ENCODE assay signal across 28 cellular contexts in genomic region chr18:75438891-75439290, GRCh38. TPM values are rescaled to one million over a fixed set of nuclear protein-coding genes. Genes with fewer than 3 reads are reported as not detected.
"Had no signal": no experiment of that assay in that cellular context is flagged by ENCODE, and none has a peak within 500 bp of the region (broad histone marks: within the 10 kb centered on the region; RNA-seq: fewer than 3 reads in every experiment).

No MANE protein-coding gene starts in this region.

- H3K4me1 ChIP-seq: adrenal gland, breast epithelium, colonic mucosa, foreskin keratinocyte, left lung, right lobe of liver, upper lobe of left lung had no signal

- H2AFZ ChIP-seq: hepatocyte, neural progenitor cell had no signal

- H3K4me2 ChIP-seq: hepatocyte, neural progenitor cell had no signal

- H3K9me3 ChIP-seq: adrenal gland, breast epithelium, colonic mucosa, left lung, right lobe of liver, thoracic aorta, upper lobe of left lung had no signal

- H3K27ac ChIP-seq: adrenal gland, breast epithelium, colonic mucosa, dorsolateral prefrontal cortex, foreskin keratinocyte, hepatocyte, left lung, neural progenitor cell, right lobe of liver, thoracic aorta, upper lobe of left lung had no signal

- H3K4me3 ChIP-seq: adrenal gland, breast epithelium, colonic mucosa, dorsolateral prefrontal cortex, hepatocyte, left lung, neural progenitor cell, right lobe of liver, thoracic aorta, upper lobe of left lung had no signal

- H3K36me3 ChIP-seq: adrenal gland, breast epithelium, colonic mucosa, left lung, neural progenitor cell, right lobe of liver, thoracic aorta, upper lobe of left lung had no signal

- ATAC-seq: activated CD8-positive, alpha-beta T cell treated with anti-CD3 and anti-CD28 coated beads, Interleukin-2, amount 10 ng/mL, durations not matched to agents 7 days and 5 days; activated naive CD4-positive, alpha-beta T cell treated with anti-CD3 and anti-CD28 coated beads, Interleukin-2, amount 50 U/mL, for 72 hours; effector memory CD8-positive, alpha-beta T cell; esophagus mucosa; foreskin keratinocyte; left lung; naive thymus-derived CD8-positive, alpha-beta T cell; right lobe of liver; stimulated activated naive B cell treated with anti-CD40 and anti-IgM and Interleukin-4, amounts not matched to agents 10 μg/mL and 1 μg/mL and 100 μg/mL, for 72 hours had no signal

- H3K79me2 ChIP-seq: hepatocyte had no signal

- H3K9ac ChIP-seq: neural progenitor cell had no signal

- H3K27me3 ChIP-seq: adrenal gland, breast epithelium, colonic mucosa, neural progenitor cell, right lobe of liver, upper lobe of left lung had no signal

- DNase-seq: activated CD4-positive, alpha-beta T cell treated with anti-CD3 and anti-CD28 coated beads, Interleukin-2, amount 10 ng/mL, durations not matched to agents 7 days and 5 days; activated CD8-positive, alpha-beta T cell treated with anti-CD3 and anti-CD28 coated beads, Interleukin-2, amount 10 ng/mL, durations not matched to agents 7 days and 5 days; activated T-cell treated with anti-CD3 and anti-CD28 coated beads, Interleukin-2, amount 50 U/mL, for 1 hour; adrenal gland; colonic mucosa; dorsolateral prefrontal cortex; effector memory CD8-positive, alpha-beta T cell; immature natural killer cell; left lung; naive thymus-derived CD8-positive, alpha-beta T cell; posterior cingulate gyrus; right lobe of liver; stimulated activated CD4-positive, alpha-beta T cell treated with anti-CD3 and anti-CD28 coated beads, Interleukin-2, amount 100 ng/mL, for 48 hours; stimulated activated CD8-positive, alpha-beta memory T cell treated with anti-CD3 and anti-CD28 coated beads, Interleukin-4, amount 100 ng/mL, for 48 hours; stimulated activated naive B cell treated with anti-CD40 and anti-IgM and Interleukin-4, amounts not matched to agents 10 μg/mL and 1 μg/mL and 100 μg/mL, for 72 hours; T-helper 2 cell; upper lobe of left lung had no signal

RNA-seq across cellular contexts. Expression of gene SMIM21, which starts 11.4 kb away (rescaled TPM):
- total RNA-seq: activated CD4-positive, alpha-beta T cell treated with anti-CD3 and anti-CD28 coated beads, Interleukin-2, amount 10 ng/mL, durations not matched to agents 7 days and 5 days; activated CD8-positive, alpha-beta T cell treated with anti-CD3 and anti-CD28 coated beads, Interleukin-2, amount 10 ng/mL, durations not matched to agents 7 days and 5 days; activated naive CD4-positive, alpha-beta T cell treated with anti-CD3 and anti-CD28 coated beads, Interleukin-2, amount 50 U/mL, for 72 hours; adrenal gland; breast epithelium; colonic mucosa; endothelial cell of umbilical vein; esophagus mucosa; foreskin keratinocyte; hepatocyte; kidney epithelial cell; left lung; lung microvascular endothelial cell; naive thymus-derived CD8-positive, alpha-beta T cell; omental fat pad; right lobe of liver; thoracic aorta; upper lobe of left lung had no signal
- polyA plus RNA-seq: adrenal gland; endothelial cell of umbilical vein; foreskin keratinocyte; hepatocyte; immature natural killer cell; naive thymus-derived CD8-positive, alpha-beta T cell had no signal
